ENCODE assay signal across 23 cellular contexts in genomic region chr7:137661634-137662033, GRCh38.
"Had no signal": no experiment of that assay in that cellular context is flagged by ENCODE, and none has a peak within 500 bp of the region (broad histone marks: within the 10 kb centered on the region; RNA-seq: fewer than 3 reads in every experiment).

No MANE protein-coding gene starts in this region.

- H3K27ac Mint-ChIP-seq: activated CD8-positive, alpha-beta T cell treated with anti-CD3 and anti-CD28 coated beads, Interleukin-2, amount 10 ng/mL, durations not matched to agents 7 days and 5 days; activated naive CD4-positive, alpha-beta T cell treated with anti-CD3 and anti-CD28 coated beads, Interleukin-2, amount 50 U/mL, for 72 hours; brain; memory B cell; nephron; stimulated activated naive CD8-positive, alpha-beta T cell treated with anti-CD3 and anti-CD28 coated beads, Interleukin-15, amount 100 ng/mL, for 72 hours had no signal

- H3K27me3 Mint-ChIP-seq: brain had no signal

- H3K4me3 ChIP-seq: coronary artery, prostate gland, right lobe of liver, spleen, testis, upper lobe of left lung had no signal

- H3K4me1 Mint-ChIP-seq: central memory CD8-positive, alpha-beta T cell; memory B cell; nephron; stimulated activated naive CD8-positive, alpha-beta T cell treated with anti-CD3 and anti-CD28 coated beads, Interleukin-15, amount 100 ng/mL, for 72 hours had no signal

- H3K36me3 Mint-ChIP-seq: activated naive CD4-positive, alpha-beta T cell treated with anti-CD3 and anti-CD28 coated beads, Interleukin-2, amount 50 U/mL, for 72 hours; brain; memory B cell had no signal

- H3K27me3 ChIP-seq: right lobe of liver, testis, upper lobe of left lung had no signal

- ATAC-seq: activated CD8-positive, alpha-beta T cell treated with anti-CD3 and anti-CD28 coated beads, Interleukin-2, amount 10 ng/mL, durations not matched to agents 7 days and 5 days; activated naive CD4-positive, alpha-beta T cell treated with anti-CD3 and anti-CD28 coated beads, Interleukin-2, amount 50 U/mL, for 72 hours; left ventricle myocardium superior; right lobe of liver; stimulated activated naive CD8-positive, alpha-beta T cell treated with anti-CD3 and anti-CD28 coated beads, Interleukin-15, amount 100 ng/mL, for 72 hours had no signal

- H3K9me3 Mint-ChIP-seq: activated naive CD4-positive, alpha-beta T cell treated with anti-CD3 and anti-CD28 coated beads, Interleukin-2, amount 50 U/mL, for 72 hours; brain; central memory CD8-positive, alpha-beta T cell; memory B cell; nephron; stimulated activated naive CD8-positive, alpha-beta T cell treated with anti-CD3 and anti-CD28 coated beads, Interleukin-15, amount 100 ng/mL, for 72 hours had no signal

- H3K9me3 ChIP-seq: prostate gland, right lobe of liver, spleen, testis, upper lobe of left lung had no signal

- DNase-seq: activated CD4-positive, alpha-beta T cell treated with anti-CD3 and anti-CD28 coated beads for 48 hours; activated CD8-positive, alpha-beta memory T cell treated with anti-CD3 and anti-CD28 coated beads, Interleukin-2, amount 50 U/mL, for 4 hours; activated CD8-positive, alpha-beta T cell treated with anti-CD3 and anti-CD28 coated beads, Interleukin-2, amount 10 ng/mL, durations not matched to agents 7 days and 5 days; activated gamma-delta T cell; activated T-cell treated with anti-CD3 and anti-CD28 coated beads, Interleukin-2, amount 50 U/mL, for 48 hours; amygdala; effector CD4-positive, alpha-beta T cell; head of caudate nucleus; kidney; left ventricle myocardium superior; right lobe of liver; spleen; stimulated activated naive CD8-positive, alpha-beta T cell treated with anti-CD3 and anti-CD28 coated beads, Interleukin-15, amount 100 ng/mL, for 72 hours; T-helper 2 cell; testis had no signal

- H3K27ac ChIP-seq: coronary artery, prostate gland, right lobe of liver, spleen, testis, upper lobe of left lung had no signal

- H3K4me1 ChIP-seq: prostate gland, right lobe of liver, testis had no signal

- H3K4me3 Mint-ChIP-seq: activated CD8-positive, alpha-beta T cell treated with anti-CD3 and anti-CD28 coated beads, Interleukin-2, amount 10 ng/mL, durations not matched to agents 7 days and 5 days; brain; central memory CD8-positive, alpha-beta T cell; memory B cell; nephron; stimulated activated naive CD8-positive, alpha-beta T cell treated with anti-CD3 and anti-CD28 coated beads, Interleukin-15, amount 100 ng/mL, for 72 hours had no signal

- H3K36me3 ChIP-seq: prostate gland, right lobe of liver, spleen, upper lobe of left lung had no signal
